Comparison of ENCODE assay signal across 17 cellular contexts in the genomic region with DNA sequence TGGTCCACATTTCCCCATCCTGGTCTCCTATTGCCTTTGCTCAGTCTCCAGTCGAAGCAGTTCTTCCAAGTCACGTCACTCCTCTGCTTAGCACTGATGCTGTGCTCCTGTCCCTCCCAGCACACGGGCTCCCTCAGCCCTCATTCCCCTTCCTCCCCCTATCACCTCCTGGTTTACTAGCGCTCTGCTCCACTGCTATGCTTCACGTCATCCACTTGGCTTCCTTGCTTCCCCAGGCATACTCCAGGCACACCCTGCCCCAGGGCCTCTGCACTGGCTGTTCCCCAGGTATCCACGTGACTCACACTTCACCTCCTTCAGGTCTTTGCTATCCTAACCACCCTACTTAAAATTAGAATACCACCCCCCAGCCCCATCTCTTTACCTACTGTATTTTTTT.
DNase-seq lines count a peak whose midpoint lies in the region; ATAC-seq, FAIRE-seq and TF ChIP-seq lines count a peak whose summit lies in the region.
"Had no signal": no experiment of that assay in that cellular context is flagged by ENCODE, and none has a peak within 500 bp of the region (broad histone marks: within the 10 kb centered on the region; RNA-seq: fewer than 3 reads in every experiment).

No MANE protein-coding gene starts in this region.

- no peak overlapping the region for H2AFZ ChIP-seq in MM.1S (ENCODE audit: low read length)

- H3K27me3 Mint-ChIP-seq in MCF 10A (ENCODE audit: insufficient read depth, unreplicated experiment): no peaks in the 10 kb centered on the region
- H3K27me3 Mint-ChIP-seq in glutamatergic neuron (ENCODE audit: unreplicated experiment): peaks cover 13% of the 10 kb centered on the region
- H3K27me3 Mint-ChIP-seq in osteocyte (ENCODE audit: unreplicated experiment): peaks cover 11% of the 10 kb centered on the region
- H3K27me3 Mint-ChIP-seq in activated T-cell treated with anti-CD3 and anti-CD28 coated beads, Interleukin-2, amount 50 U/mL, for 4 hours (ENCODE audit: low read depth): peaks cover 8% of the 10 kb centered on the region

- H3K4me3 Mint-ChIP-seq in MCF 10A (ENCODE audit: unreplicated experiment) (no peak overlapping the region), glutamatergic neuron (ENCODE audit: unreplicated experiment) (no peak overlapping the region), osteocyte (ENCODE audit: unreplicated experiment) (no peak overlapping the region)
- H3K4me3 Mint-ChIP-seq in activated T-cell treated with anti-CD3 and anti-CD28 coated beads, Interleukin-2, amount 50 U/mL, for 4 hours: no peak overlapping the region
- H3K4me3 Mint-ChIP-seq: CD14-positive monocyte had no signal

- H3K9ac ChIP-seq in MM.1S (ENCODE audit: low read length): no peak overlapping the region

- H3F3A ChIP-seq in MM.1S (ENCODE audit: insufficient read depth, low read length): no peaks in the 10 kb centered on the region

- TF ChIP-seq CTCF in MCF 10A (IDR thresholded peaks at IDR 0.05; ENCODE audit: unreplicated experiment) (no peak), breast epithelium (IDR thresholded peaks at IDR 0.05) (no peak), bronchial epithelial cell (IDR thresholded peaks at IDR 0.05; ENCODE audit: insufficient read depth, low read length, severe bottlenecking) (no peak), glutamatergic neuron (IDR thresholded peaks at IDR 0.05; ENCODE audit: partially characterized antibody, unreplicated experiment) (no peak), osteocyte (IDR thresholded peaks at IDR 0.05) (no peak), MM.1S (IDR thresholded peaks at IDR 0.05; ENCODE audit: low read length) (no peak)

- H3K9me3 Mint-ChIP-seq in MCF 10A (ENCODE audit: unreplicated experiment) (peaks cover 7% of the 10 kb centered on the region), glutamatergic neuron (ENCODE audit: unreplicated experiment) (peaks cover 8% of the 10 kb centered on the region), osteocyte (ENCODE audit: unreplicated experiment) (no peaks in the 10 kb centered on the region)
- peaks cover 10% of the 10 kb centered on the region for H3K9me3 Mint-ChIP-seq in activated T-cell treated with anti-CD3 and anti-CD28 coated beads, Interleukin-2, amount 50 U/mL, for 4 hours

- no peak overlapping the region for H3K27ac ChIP-seq in breast epithelium
- H3K27ac ChIP-seq in MM.1S (ENCODE audit: low read length): no peak overlapping the region

- TF ChIP-seq POLR2A in breast epithelium (IDR thresholded peaks at IDR 0.05): no peak

- H3K27me3 ChIP-seq in breast epithelium (no peaks in the 10 kb centered on the region), bronchial epithelial cell (ENCODE audit: control insufficient read depth, insufficient read depth, low read length) (peaks cover 2% of the 10 kb centered on the region), MM.1S (replicated peaks; ENCODE audit: insufficient read depth, low read length) (no peaks in the 10 kb centered on the region)

- H3K4me1 Mint-ChIP-seq in MCF 10A (ENCODE audit: insufficient read depth, unreplicated experiment) (peaks cover 12% of the 10 kb centered on the region), glutamatergic neuron (ENCODE audit: low read depth, unreplicated experiment) (peaks cover 16% of the 10 kb centered on the region), osteocyte (ENCODE audit: unreplicated experiment) (no peaks in the 10 kb centered on the region)
- no peaks in the 10 kb centered on the region for H3K4me1 Mint-ChIP-seq in activated T-cell treated with anti-CD3 and anti-CD28 coated beads, Interleukin-2, amount 50 U/mL, for 4 hours (ENCODE audit: low read depth)
- H3K4me1 Mint-ChIP-seq: CD14-positive monocyte had no signal

- H3K36me3 ChIP-seq in breast epithelium (no peaks in the 10 kb centered on the region), bronchial epithelial cell (ENCODE audit: control insufficient read depth, insufficient read depth, low read length) (no peaks in the 10 kb centered on the region), MM.1S (replicated peaks; ENCODE audit: insufficient read depth, low read length) (no peaks in the 10 kb centered on the region)

- H3K27ac Mint-ChIP-seq in MCF 10A (ENCODE audit: low read depth, unreplicated experiment) (no peak overlapping the region), glutamatergic neuron (ENCODE audit: unreplicated experiment) (peak overlapping the region; percentile 85), osteocyte (ENCODE audit: unreplicated experiment) (no peak overlapping the region)
- H3K27ac Mint-ChIP-seq: CD14-positive monocyte had no signal

- H3K4me1 ChIP-seq in breast epithelium (no peaks in the 10 kb centered on the region), MM.1S (ENCODE audit: low read length) (no peaks in the 10 kb centered on the region)

- BruUV-seq in MCF 10A (replicated peaks; lab: Mats Ljungman, UMichigan): no TSS peak

- H3K36me3 Mint-ChIP-seq in MCF 10A (ENCODE audit: insufficient read depth, unreplicated experiment) (no peaks in the 10 kb centered on the region), glutamatergic neuron (ENCODE audit: unreplicated experiment) (peaks cover 9% of the 10 kb centered on the region), osteocyte (ENCODE audit: unreplicated experiment) (peaks cover 2% of the 10 kb centered on the region)
- no peaks in the 10 kb centered on the region for H3K36me3 Mint-ChIP-seq in activated T-cell treated with anti-CD3 and anti-CD28 coated beads, Interleukin-2, amount 50 U/mL, for 4 hours (ENCODE audit: insufficient read depth)
- H3K36me3 Mint-ChIP-seq: CD14-positive monocyte had no signal

- H3K4me2 ChIP-seq in MM.1S (ENCODE audit: low read depth, low read length): no peak overlapping the region

- no peaks in the 10 kb centered on the region for H4K20me1 ChIP-seq in MM.1S (ENCODE audit: insufficient read depth, low read length)

- no peaks in the 10 kb centered on the region for H3K9me2 ChIP-seq in MM.1S (replicated peaks; ENCODE audit: insufficient read depth, low read length)

- no peak for FAIRE-seq in bronchial epithelial cell (lab: Jason Lieb, UNC)
- FAIRE-seq: G401.6, GM12891 had no signal

- H3K9me3 ChIP-seq in breast epithelium (no peaks in the 10 kb centered on the region), MM.1S (replicated peaks; ENCODE audit: insufficient read depth, low read length) (no peaks in the 10 kb centered on the region)
- H3K9me3 ChIP-seq: Caco-2 had no signal

- ATAC-seq in activated T-cell treated with anti-CD3 and anti-CD28 coated beads, Interleukin-2, amount 50 U/mL, for 4 hours: no peak

- H3K79me2 ChIP-seq in MM.1S (ENCODE audit: low read length): no peaks in the 10 kb centered on the region

- intact Hi-C loops in MCF 10A (cut with micrococcal nuclease): no loop called here
- intact Hi-C loops in breast epithelium (cut with DNase I; ENCODE audit: low total_unique reads): no loop called here

- POLR2A ChIA-PET in MCF 10A (lab: Yijun Ruan, JAX): interaction anchor here (0.6 to 0.7 kb wide), 2 partner anchors 12 to 205 kb away, joined by 3 read pairs; no protein-coding TSS in a partner anchor

- CTCF ChIA-PET in MCF 10A (lab: Yijun Ruan, JAX): interaction anchor here (0.6 kb wide), 4 partner anchors 21 to 267 kb away, joined by 3 to 4 read pairs (median 3); no protein-coding TSS in a partner anchor

- no peak overlapping the region for H3K4me3 ChIP-seq in breast epithelium
- no peak overlapping the region for H3K4me3 ChIP-seq in bronchial epithelial cell (ENCODE audit: low read depth, low read length)
- no peak overlapping the region for H3K4me3 ChIP-seq in MM.1S (ENCODE audit: low read length)

- DNase-seq in MCF 10A (ENCODE audit: unreplicated experiment) (peak; percentile 31), breast epithelium (ENCODE audit: low spot score in 2 of 2) (no peak), bronchial epithelial cell (ENCODE audit: low read depth) (peak; percentile 29), glutamatergic neuron (no peak), osteocyte (ENCODE audit: extremely low spot score, unreplicated experiment) (peak; percentile 73), T-helper 9 cell (no peak), MM.1S (no peak)
- DNase-seq in activated T-cell treated with anti-CD3 and anti-CD28 coated beads, Interleukin-2, amount 50 U/mL, for 4 hours: no peak
- DNase-seq: Caco-2, DMS53, NCI-H146, NCI-H2107, NCI-H446, RPMI8226 had no signal

Comparison
In these comparisons a context has a peak if more than half of its experiments do, and no peak if none do; other contexts are left out.
1. DNase-seq: peak in MCF 10A (single experiment), bronchial epithelial cell (single experiment) and osteocyte (single experiment); none in breast epithelium (0 of 2), glutamatergic neuron (single experiment), activated T-cell treated with anti-CD3 and anti-CD28 coated beads, Interleukin-2, amount 50 U/mL, for 4 hours (single experiment), T-helper 9 cell (single experiment) and MM.1S (single experiment).